ENCODE assay signal across 8 cellular contexts in genomic region chr20:58192567-58192966, GRCh38. TPM values are rescaled to one million over a fixed set of nuclear protein-coding genes. Genes with fewer than 3 reads are reported as not detected.
DNase-seq lines count a peak whose midpoint lies in the region; ATAC-seq and TF ChIP-seq lines count a peak whose summit lies in the region.

No MANE protein-coding gene starts in this region.

- peaks cover 4% of the 10 kb centered on the region for H3K9me3 Mint-ChIP-seq in activated CD8-positive, alpha-beta memory T cell treated with anti-CD3 and anti-CD28 coated beads, Interleukin-2, amount 10 ng/mL, durations not matched to agents 7 days and 5 days (ENCODE audit: low read depth)

- H3K36me3 ChIP-seq in heart right ventricle (no peaks in the 10 kb centered on the region), upper lobe of left lung (no peaks in the 10 kb centered on the region)

- intact Hi-C loops in heart right ventricle (cut with DNase I) (no loop called here), Right ventricle myocardium inferior (cut with DNase I) (no loop called here)

- no peak for TF ChIP-seq POLR2A in upper lobe of left lung (IDR thresholded peaks at IDR 0.05)

- H3K27me3 ChIP-seq in heart right ventricle: peaks cover 0 to 37% (median 16%) of the 10 kb centered on the region in 7 donors
- no peaks in the 10 kb centered on the region for H3K27me3 ChIP-seq in upper lobe of left lung

- no peak for TF ChIP-seq EP300 in upper lobe of left lung (IDR thresholded peaks at IDR 0.05)

- no peaks in the 10 kb centered on the region for H3K9me3 ChIP-seq in heart right ventricle
- no peaks in the 10 kb centered on the region for H3K9me3 ChIP-seq in upper lobe of left lung

- TF ChIP-seq CTCF in heart right ventricle (IDR thresholded peaks at IDR 0.05): peak; percentile 19 to 72 (median 53)
- TF ChIP-seq CTCF in upper lobe of left lung (IDR thresholded peaks at IDR 0.05): peak in 5 of 6 experiments; percentile 30 to 67 (median 57)

- H3K4me1 ChIP-seq in heart right ventricle (no peaks in the 10 kb centered on the region), upper lobe of left lung (no peaks in the 10 kb centered on the region)

- CTCF ChIA-PET in activated CD8-positive, alpha-beta memory T cell treated with anti-CD3 and anti-CD28 coated beads, Interleukin-2, amount 10 ng/mL, durations not matched to agents 7 days and 5 days (lab: Charles Lee): interaction anchor here (0.6 to 1.4 kb wide), 8 partner anchors 8 to 671 kb away, joined by 3 to 4 read pairs (median 3); no protein-coding TSS in a partner anchor

- H3K4me3 ChIP-seq in heart right ventricle (no peak overlapping the region), upper lobe of left lung (no peak overlapping the region)

- H3K27ac ChIP-seq in heart right ventricle: no peak overlapping the region
- no peak overlapping the region for H3K27ac ChIP-seq in upper lobe of left lung

- H3K27ac Mint-ChIP-seq in activated CD8-positive, alpha-beta memory T cell treated with anti-CD3 and anti-CD28 coated beads, Interleukin-2, amount 10 ng/mL, durations not matched to agents 7 days and 5 days: no peak overlapping the region

- no peak for DNase-seq in heart right ventricle
- DNase-seq in Right ventricle myocardium inferior (ENCODE audit: missing footprints): no peak
- peak; percentile 47 for DNase-seq in activated CD8-positive, alpha-beta memory T cell treated with anti-CD3 and anti-CD28 coated beads, Interleukin-2, amount 10 ng/mL, durations not matched to agents 7 days and 5 days
- DNase-seq in iPS-NIHi11 (ENCODE audit: low spot score): peak; percentile 58
- no peak for DNase-seq in upper lobe of left lung
- no peak for DNase-seq in islet precursor cell
- no peak for DNase-seq in MV-4-11 (lab: John Stamatoyannopoulos, UW)

- ATAC-seq in heart right ventricle (no peak), Right ventricle myocardium inferior (no peak), upper lobe of left lung (ENCODE audit: low FRiP score in 2 of 2) (no peak), GM19397 (IDR thresholded peaks at IDR 0.05; ENCODE audit: unreplicated experiment) (no peak)
- no peak for ATAC-seq in activated CD8-positive, alpha-beta memory T cell treated with anti-CD3 and anti-CD28 coated beads, Interleukin-2, amount 10 ng/mL, durations not matched to agents 7 days and 5 days

- no peaks in the 10 kb centered on the region for H3K4me1 Mint-ChIP-seq in activated CD8-positive, alpha-beta memory T cell treated with anti-CD3 and anti-CD28 coated beads, Interleukin-2, amount 10 ng/mL, durations not matched to agents 7 days and 5 days

- H3K4me3 Mint-ChIP-seq in activated CD8-positive, alpha-beta memory T cell treated with anti-CD3 and anti-CD28 coated beads, Interleukin-2, amount 10 ng/mL, durations not matched to agents 7 days and 5 days: no peak overlapping the region

- no peaks in the 10 kb centered on the region for H3K36me3 Mint-ChIP-seq in activated CD8-positive, alpha-beta memory T cell treated with anti-CD3 and anti-CD28 coated beads, Interleukin-2, amount 10 ng/mL, durations not matched to agents 7 days and 5 days

- peaks cover 13% of the 10 kb centered on the region for H3K27me3 Mint-ChIP-seq in activated CD8-positive, alpha-beta memory T cell treated with anti-CD3 and anti-CD28 coated beads, Interleukin-2, amount 10 ng/mL, durations not matched to agents 7 days and 5 days

- WGBS in heart right ventricle, 2 donors: 36 to 46% methylated on average over 5 of the region's 5 CpGs
- 43% methylated on average over 4 to 5 of the region's 5 CpGs for WGBS in upper lobe of left lung, 2 donors

RNA-seq across cellular contexts. Expression of gene ANKRD60, which starts 35.9 kb away (rescaled TPM):
- not detected for total RNA-seq in heart right ventricle
- not detected for polyA plus RNA-seq in heart right ventricle
- total RNA-seq in Right ventricle myocardium inferior: not detected
- not detected for total RNA-seq in activated CD8-positive, alpha-beta memory T cell treated with anti-CD3 and anti-CD28 coated beads, Interleukin-2, amount 10 ng/mL, durations not matched to agents 7 days and 5 days
- not detected for total RNA-seq in upper lobe of left lung

Comparison
In these comparisons a context has a peak if more than half of its experiments do, and no peak if none do; other contexts are left out.
1. DNase-seq: peak in activated CD8-positive, alpha-beta memory T cell treated with anti-CD3 and anti-CD28 coated beads, Interleukin-2, amount 10 ng/mL, durations not matched to agents 7 days and 5 days (single experiment) and iPS-NIHi11 (single experiment); none in heart right ventricle (0 of 2), Right ventricle myocardium inferior (single experiment), upper lobe of left lung (0 of 2), islet precursor cell (single experiment) and MV-4-11 (single experiment).